Comparison of ENCODE assay signal across 1 cellular context in genomic region chr2:74454654-74455511, GRCh38.
TF ChIP-seq lines count a peak whose summit lies in the region.

TSS of gene INO80B (plus strand) at chr2:74455087. CDS start at chr2:74455117, 30 bp downstream.

TF ChIP-seq in HEK293, 187 proteins besides CTCF, POLR2A, EP300 and RAD21 (continued from another document and continues in another):
- TF ChIP-seq ZNF580 (tag by site-specific recombination; IDR thresholded peaks at IDR 0.05) (peak; percentile 97), PRDM6 (tag by site-specific recombination; IDR thresholded peaks at IDR 0.05) (no peak), ZNF214 (tag by site-specific recombination; IDR thresholded peaks at IDR 0.05; ENCODE audit: borderline replicate concordance) (no peak), ZNF174 (tag by site-specific recombination; IDR thresholded peaks at IDR 0.05) (no peak), ZNF202 (tag by site-specific recombination; IDR thresholded peaks at IDR 0.05; ENCODE audit: borderline replicate concordance) (no peak), ZNF10 (tag by site-specific recombination; IDR thresholded peaks at IDR 0.05) (no peak), ZIC2 (tag by site-specific recombination; IDR thresholded peaks at IDR 0.05) (no peak), ZNF398 (tag by site-specific recombination; IDR thresholded peaks at IDR 0.05) (no peak), ZNF776 (tag by site-specific recombination; IDR thresholded peaks at IDR 0.05; ENCODE audit: borderline replicate concordance) (no peak), ZNF704 (tag by site-specific recombination; IDR thresholded peaks at IDR 0.05) (no peak), ZBTB49 (tag by site-specific recombination; IDR thresholded peaks at IDR 0.05; ENCODE audit: low read depth) (no peak), GLI2 (tag by site-specific recombination; IDR thresholded peaks at IDR 0.05; ENCODE audit: borderline replicate concordance, low read depth) (no peak), ZNF114 (tag by site-specific recombination; IDR thresholded peaks at IDR 0.05) (no peak), ZNF350 (tag by site-specific recombination; IDR thresholded peaks at IDR 0.05) (no peak), ZNF837 (tag by site-specific recombination; IDR thresholded peaks at IDR 0.05) (no peak), ZNF626 (tag by site-specific recombination; IDR thresholded peaks at IDR 0.05) (no peak), WT1 (tag by site-specific recombination; IDR thresholded peaks at IDR 0.05) (peak; percentile 28; the same call in 1 of the 2 replicates), SETDB1 (IDR thresholded peaks at IDR 0.05; ENCODE audit: insufficient read length, low read length) (peak; percentile 32), PRDM10 (tag by site-specific recombination; IDR thresholded peaks at IDR 0.05) (peak; percentile 95), ZNF155 (tag by site-specific recombination; IDR thresholded peaks at IDR 0.05) (no peak), ZFHX2 (tag by site-specific recombination; conservative IDR thresholded peaks at IDR 0.05) (peak; percentile 43), ZNF843 (tag by site-specific recombination; IDR thresholded peaks at IDR 0.05) (peak; percentile 61; the same call in 1 of the 2 replicates), RBAK (tag by site-specific recombination; IDR thresholded peaks at IDR 0.05) (no peak), ZNF221 (tag by site-specific recombination; IDR thresholded peaks at IDR 0.05; ENCODE audit: borderline replicate concordance) (0 out of 2 replicates have a peak, but pooled peaks have one; percentile 8), ZFP3 (tag by site-specific recombination; IDR thresholded peaks at IDR 0.05; ENCODE audit: low read depth) (no peak), ZFP41 (tag by site-specific recombination; IDR thresholded peaks at IDR 0.05; ENCODE audit: borderline replicate concordance) (no peak), ZNF777 (tag by site-specific recombination; IDR thresholded peaks at IDR 0.05; ENCODE audit: borderline replicate concordance) (no peak), ZNF510 (tag by site-specific recombination; IDR thresholded peaks at IDR 0.05; ENCODE audit: insufficient replicate concordance) (no peak), AEBP2 (tag by site-specific recombination; IDR thresholded peaks at IDR 0.05; ENCODE audit: borderline replicate concordance) (no peak), ZNF37A (tag by site-specific recombination; IDR thresholded peaks at IDR 0.05) (no peak), ZNF785 (tag by site-specific recombination; IDR thresholded peaks at IDR 0.05) (no peak), ZBTB48 (tag by site-specific recombination; IDR thresholded peaks at IDR 0.05) (no peak), ZNF629 (tag by site-specific recombination; IDR thresholded peaks at IDR 0.05) (peak; percentile 83), ZNF248 (tag by site-specific recombination; IDR thresholded peaks at IDR 0.05) (no peak), ZBTB11 (tag by site-specific recombination; conservative IDR thresholded peaks at IDR 0.05; ENCODE audit: low read depth) (peak; percentile 100), ZNF223 (tag by site-specific recombination; IDR thresholded peaks at IDR 0.05) (no peak), ZNF701 (tag by site-specific recombination; IDR thresholded peaks at IDR 0.05) (no peak), ZNF175 (tag by site-specific recombination; IDR thresholded peaks at IDR 0.05) (no peak), ZNF560 (tag by site-specific recombination; IDR thresholded peaks at IDR 0.05; ENCODE audit: borderline replicate concordance) (no peak), ZBTB44 (tag by site-specific recombination; IDR thresholded peaks at IDR 0.05) (peak; percentile 56; the same call in 1 of the 2 replicates), INSM2 (tag by site-specific recombination; IDR thresholded peaks at IDR 0.05) (peak; percentile 76), ZNF660 (tag by site-specific recombination; IDR thresholded peaks at IDR 0.05) (peak; percentile 97), SP2 (tag by site-specific recombination; IDR thresholded peaks at IDR 0.05) (peak; percentile 90)
